In the genomic region with DNA sequence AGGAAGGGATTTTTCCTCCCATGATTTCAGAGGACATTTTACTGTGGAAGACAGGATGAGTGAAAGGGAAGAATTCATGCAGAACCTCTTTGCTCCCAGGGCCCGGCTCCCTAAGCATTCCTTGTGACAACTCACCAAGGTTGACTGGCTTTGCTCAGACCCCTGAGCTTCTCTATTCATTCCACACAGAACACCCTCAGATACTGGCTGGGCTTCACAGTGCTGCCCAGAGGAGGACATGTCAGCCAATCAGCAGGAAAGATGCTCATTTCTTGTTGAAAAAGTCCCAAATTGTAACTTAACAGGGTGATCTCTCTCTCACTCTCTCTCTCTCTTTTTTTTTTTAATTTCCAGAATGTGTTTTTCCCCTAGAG, we compare ENCODE assay signal across 16 cellular contexts. TPM values are rescaled to one million over a fixed set of nuclear protein-coding genes. Genes with fewer than 3 reads are reported as not detected.
DNase-seq lines count a peak whose midpoint lies in the region; ATAC-seq and TF ChIP-seq lines count a peak whose summit lies in the region.
"Had no signal": no experiment of that assay in that cellular context is flagged by ENCODE, and none has a peak within 500 bp of the region (broad histone marks: within the 10 kb centered on the region; RNA-seq: fewer than 3 reads in every experiment).

No MANE protein-coding gene starts in this region.

- intact Hi-C loops in ascending aorta (cut with DNase I) = loop anchor here (1.0 to 2.0 kb wide), 2 partner anchors 40 to 60 kb away; no protein-coding TSS in a partner anchor

- H3K27me3 ChIP-seq in ascending aorta (no peaks in the 10 kb centered on the region), right atrium auricular region (no peaks in the 10 kb centered on the region)

- H3K4me1 ChIP-seq in ascending aorta (no peaks in the 10 kb centered on the region), right atrium auricular region (peaks cover 0 to 24% of the 10 kb centered on the region in 2 donors)

- DNase-seq in GOT3 (lab: John Stamatoyannopoulos, UW) = peak; percentile 50
- DNase-seq in ascending aorta (ENCODE audit: low spot score in 2 of 2) = no peak
- DNase-seq in right atrium auricular region (ENCODE audit: low spot score) = no peak
- DNase-seq in NCI-H748 (lab: John Stamatoyannopoulos, UW; ENCODE audit: unreplicated experiment) = no peak
- DNase-seq in GM03348 (ENCODE audit: low spot score) = no peak
- DNase-seq: activated CD4-positive, alpha-beta T cell treated with anti-CD3 and anti-CD28 coated beads for 48 hours; activated T-cell treated with anti-CD3 and anti-CD28 coated beads, Interleukin-2, amount 50 U/mL, for 48 hours; AML-193; NCI-H1048; NCI-H2171 treated with DMSO at 0.1 percent for 48 hours; T-helper 1 cell; trophoblast cell had no signal

- H3K4me3 Mint-ChIP-seq in stimulated activated memory B cell treated with anti-CD40 and anti-IgM and Interleukin-4, amounts not matched to agents 10 μg/mL and 1 μg/mL and 100 μg/mL, for 72 hours = no peak overlapping the region

- H3K9me3 Mint-ChIP-seq in stimulated activated memory B cell treated with anti-CD40 and anti-IgM and Interleukin-4, amounts not matched to agents 10 μg/mL and 1 μg/mL and 100 μg/mL, for 72 hours = no peaks in the 10 kb centered on the region

- H3K4me3 ChIP-seq in ascending aorta (no peak overlapping the region), right atrium auricular region (no peak overlapping the region)
- H3K4me3 ChIP-seq: smooth muscle cell had no signal

- H3K36me3 ChIP-seq in ascending aorta (no peaks in the 10 kb centered on the region), right atrium auricular region (no peaks in the 10 kb centered on the region)

- ATAC-seq in stimulated activated memory B cell treated with anti-CD40 and anti-IgM and Interleukin-4, amounts not matched to agents 10 μg/mL and 1 μg/mL and 100 μg/mL, for 72 hours = no peak
- ATAC-seq in GM21423 (IDR thresholded peaks at IDR 0.05; ENCODE audit: unreplicated experiment) (no peak), HG03097 (IDR thresholded peaks at IDR 0.05; ENCODE audit: low FRiP score, unreplicated experiment) (no peak)

- peaks cover 12% of the 10 kb centered on the region for H3K4me1 Mint-ChIP-seq in stimulated activated memory B cell treated with anti-CD40 and anti-IgM and Interleukin-4, amounts not matched to agents 10 μg/mL and 1 μg/mL and 100 μg/mL, for 72 hours

- TF ChIP-seq CTCF in ascending aorta (IDR thresholded peaks at IDR 0.05) = no peak
- TF ChIP-seq CTCF in right atrium auricular region (IDR thresholded peaks at IDR 0.05) = no peak

- peaks cover 4% of the 10 kb centered on the region for H3K36me3 Mint-ChIP-seq in stimulated activated memory B cell treated with anti-CD40 and anti-IgM and Interleukin-4, amounts not matched to agents 10 μg/mL and 1 μg/mL and 100 μg/mL, for 72 hours

- no peaks in the 10 kb centered on the region for H3K27me3 Mint-ChIP-seq in stimulated activated memory B cell treated with anti-CD40 and anti-IgM and Interleukin-4, amounts not matched to agents 10 μg/mL and 1 μg/mL and 100 μg/mL, for 72 hours

- H3K27ac Mint-ChIP-seq in stimulated activated memory B cell treated with anti-CD40 and anti-IgM and Interleukin-4, amounts not matched to agents 10 μg/mL and 1 μg/mL and 100 μg/mL, for 72 hours = peak overlapping the region; percentile 13

- H3K27ac ChIP-seq in ascending aorta (peak overlapping the region; percentile 62 to 75), right atrium auricular region (peak overlapping the region; percentile 41 to 42)

- H3K9me3 ChIP-seq in ascending aorta = no peaks in the 10 kb centered on the region
- H3K9me3 ChIP-seq in right atrium auricular region = no peaks in the 10 kb centered on the region

RNA-seq across cellular contexts. Expression of gene SSPN, which starts 43.7 kb away (rescaled TPM):
- 56.3 TPM for total RNA-seq in ascending aorta
- 10 to 100 TPM; 52.4 to 61.1 TPM for total RNA-seq in right atrium auricular region
